ENCODE assay signal across 13 cellular contexts in genomic region chr10:127441350-127442219, GRCh38.
DNase-seq lines count a peak whose midpoint lies in the region; ATAC-seq and TF ChIP-seq lines count a peak whose summit lies in the region.
"Had no signal": no experiment of that assay in that cellular context is flagged by ENCODE, and none has a peak within 500 bp of the region (broad histone marks: within the 10 kb centered on the region; RNA-seq: fewer than 3 reads in every experiment).

No MANE protein-coding gene starts in this region.

- ATAC-seq in HG02763 (IDR thresholded peaks at IDR 0.05; ENCODE audit: unreplicated experiment): no peak
- ATAC-seq in HG03521 (IDR thresholded peaks at IDR 0.05; ENCODE audit: unreplicated experiment): no peak
- ATAC-seq in HG02870 (IDR thresholded peaks at IDR 0.05; ENCODE audit: unreplicated experiment): no peak
- ATAC-seq: activated CD8-positive, alpha-beta T cell treated with anti-CD3 and anti-CD28 coated beads for 36 hours; Panc1 had no signal

- peak; percentile 10 for DNase-seq in HPDE6-E6E7 (ENCODE audit: extremely low spot score)
- peak; percentile 28 for DNase-seq in choroid plexus epithelial cell (ENCODE audit: low read depth)
- DNase-seq in iPS-NIHi11 (ENCODE audit: low spot score): peak; percentile 82
- DNase-seq in renal cortical epithelial cell (ENCODE audit: low read depth): peak; percentile 84
- no peak for DNase-seq in KG1 (lab: John Stamatoyannopoulos, UW)
- DNase-seq: activated CD8-positive, alpha-beta T cell treated with anti-CD3 and anti-CD28 coated beads for 36 hours; central memory CD4-positive, alpha-beta T cell; NCI-H524; SW 1271 had no signal

- TF ChIP-seq CTCF in choroid plexus epithelial cell (conservative IDR thresholded peaks at IDR 0.05; ENCODE audit: low read depth, low read length): no peak

- no peak overlapping the region for H3K4me3 ChIP-seq in choroid plexus epithelial cell (ENCODE audit: low read depth, low read length)
